1 cellular context compared by ENCODE assay signal in genomic region chr11:114163231-114163631, GRCh38.
TF ChIP-seq lines count a peak whose summit lies in the region.

No MANE protein-coding gene starts in this region.

TF ChIP-seq in HEK293, 187 proteins besides CTCF, POLR2A, EP300 and RAD21 (continued from another document):
- TF ChIP-seq PRDM6 (tag by site-specific recombination; IDR thresholded peaks at IDR 0.05) (peak; percentile 77; the same call in 1 of the 2 replicates), GLIS2 (tag by site-specific recombination; IDR thresholded peaks at IDR 0.05) (peak; percentile 42; the same call in 1 of the 2 replicates), PRDM4 (tag by site-specific recombination; IDR thresholded peaks at IDR 0.05) (peak; percentile 69), OSR2 (tag by site-specific recombination; IDR thresholded peaks at IDR 0.05) (peak; percentile 79), ZNF426 (tag by site-specific recombination; IDR thresholded peaks at IDR 0.05) (no peak), PATZ1 (tag by site-specific recombination; IDR thresholded peaks at IDR 0.05) (peak; percentile 74), ZNF335 (tag by site-specific recombination; conservative IDR thresholded peaks at IDR 0.05) (peak; percentile 52)
TF ChIP-seq in HEK293: peak in this region for 16.
